Comparison of ENCODE assay signal across 8 cellular contexts in the genomic region with DNA sequence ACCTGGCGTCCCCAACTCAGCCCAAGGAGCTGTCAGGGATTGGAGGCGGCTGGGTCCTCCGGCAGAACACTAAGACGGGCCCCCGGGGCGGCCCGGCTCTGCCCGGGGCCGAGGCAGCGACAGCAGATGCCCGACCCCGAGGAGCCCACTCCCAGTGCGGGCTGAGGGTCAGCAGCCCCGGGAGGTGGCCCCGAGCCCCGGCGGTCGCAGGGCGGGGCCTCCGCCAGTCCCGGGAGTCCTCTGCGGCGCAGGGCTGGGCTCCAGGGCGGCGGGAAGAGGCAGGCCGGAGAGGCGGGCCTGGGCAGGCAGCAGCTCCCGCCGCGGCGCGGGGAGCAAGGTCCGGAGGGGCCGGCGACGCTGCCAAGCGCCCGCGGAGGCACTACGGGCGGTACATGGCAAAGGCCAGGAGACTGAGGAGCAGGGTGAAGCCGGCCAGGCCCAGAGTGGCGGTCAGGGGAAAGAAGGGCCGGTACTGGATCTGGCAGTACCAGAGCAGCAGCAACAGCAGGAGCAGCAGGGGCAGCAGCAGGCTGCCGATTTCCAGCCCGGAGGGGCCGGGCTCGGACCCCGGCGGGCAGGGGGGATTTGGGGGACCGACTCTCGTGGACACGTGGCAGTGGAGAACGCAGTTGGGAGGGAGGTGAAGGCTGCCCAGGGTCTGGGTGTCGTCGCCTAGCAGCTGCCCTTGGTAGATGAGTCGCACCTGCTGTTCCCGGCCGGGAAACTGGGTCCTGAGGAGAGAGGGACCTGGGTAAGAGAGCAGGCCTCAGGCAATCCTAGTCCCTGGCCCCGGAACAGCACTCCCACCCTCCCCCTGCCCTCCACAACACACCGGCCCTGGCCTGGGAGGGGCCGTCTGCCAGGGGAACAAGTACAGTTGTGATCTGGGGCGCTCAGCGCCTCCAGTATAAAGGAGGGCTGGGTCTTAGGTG. TPM values are rescaled to one million over a fixed set of nuclear protein-coding genes. Genes with fewer than 3 reads are reported as not detected.
A peak's percentile ranks its signal among the peaks of the same experiment; 100 is the strongest.
DNase-seq lines count a peak whose midpoint lies in the region; ATAC-seq and TF ChIP-seq lines count a peak whose summit lies in the region.

No MANE protein-coding gene starts in this region.

- peaks cover 33% of the 10 kb centered on the region for H4K20me1 ChIP-seq in DND-41 (ENCODE audit: insufficient read depth, low read length)

- H2AFZ ChIP-seq in DND-41 (ENCODE audit: low read depth, low read length) = peak overlapping the region; percentile 75

- peaks cover 49% of the 10 kb centered on the region for H3K79me2 ChIP-seq in DND-41 (ENCODE audit: insufficient read depth, low read length)

- H3K9ac ChIP-seq in DND-41 (ENCODE audit: low read depth, low read length) = peak overlapping the region; percentile 99

- WGBS in lung, 2 donors = 41 to 59% methylated on average over 57 to 64 of the region's 64 CpGs
- WGBS in urinary bladder = 18% methylated on average over 64 of the region's 64 CpGs

- TF ChIP-seq CTCF in DND-41 (IDR thresholded peaks at IDR 0.05; ENCODE audit: borderline replicate concordance, extremely low read depth, low read length, poor library complexity, severe bottlenecking) (no peak), cardiac fibroblast (IDR thresholded peaks at IDR 0.05; ENCODE audit: low read depth, low read length) (no peak), lung (IDR thresholded peaks at IDR 0.05; ENCODE audit: control extremely low read depth, extremely low read depth) (no peak)

- no peaks in the 10 kb centered on the region for H3K9me3 ChIP-seq in DND-41 (ENCODE audit: insufficient read depth, low read length, severe bottlenecking)
- H3K9me3 ChIP-seq in lung (ENCODE audit: control insufficient read depth in 2 of 2, insufficient read depth in 1 of 2, low read length in 1 of 2) = no peaks in the 10 kb centered on the region

- peak overlapping the region; percentile 97 for H3K4me2 ChIP-seq in DND-41 (ENCODE audit: insufficient read depth, low read length)

- H3K27ac ChIP-seq in DND-41 (ENCODE audit: low read length) (peak overlapping the region; percentile 84), lung (ENCODE audit: low read depth in 1 of 2, low read length in 1 of 2) (peak overlapping the region; percentile 86), urinary bladder (ENCODE audit: low read depth) (peak overlapping the region; percentile 86)

- peak overlapping the region; percentile 91 to 93; a peak in 3 of 4 replicates for H3K4me3 ChIP-seq in DND-41 (ENCODE audit: low read depth in 1 of 2, low read length in 2 of 2)
- H3K4me3 ChIP-seq in cardiac fibroblast (replicated peaks in 1 of 2; ENCODE audit: low read depth in 2 of 2, low read length in 2 of 2) = peak overlapping the region; percentile 35 to 76
- peak overlapping the region; percentile 27 for H3K4me3 ChIP-seq in lung
- peak overlapping the region; percentile 24 for H3K4me3 ChIP-seq in urinary bladder (ENCODE audit: low read depth, low read length)

- ATAC-seq in DND-41 (ENCODE audit: insufficient read depth, low read depth) (no peak), lung (ENCODE audit: insufficient read depth, low FRiP score) (no peak), GM18868 (IDR thresholded peaks at IDR 0.05; ENCODE audit: unreplicated experiment) (no peak)

- DNase-seq in DND-41 = no peak
- DNase-seq in LoVo (ENCODE audit: low spot score) = peak; percentile 34
- peak in 1 of 2 donors; percentile 34 for DNase-seq in cardiac fibroblast (ENCODE audit: low read depth in 2 of 2)
- DNase-seq in lung (ENCODE audit: low spot score) = no peak
- no peak for DNase-seq in NCI-H1694 treated with DMSO at 0.1 percent for 48 hours (lab: John Stamatoyannopoulos, UW)
- DNase-seq in activated CD4-positive, CD25-positive, alpha-beta regulatory T cell (lab: John Stamatoyannopoulos, UW) = no peak

- H3K4me1 ChIP-seq in DND-41 (ENCODE audit: insufficient read depth, low read length) = peaks cover 65% of the 10 kb centered on the region
- H3K4me1 ChIP-seq in lung (ENCODE audit: control insufficient read depth in 2 of 2, insufficient read depth in 2 of 2, low read length in 2 of 2) = peaks cover 14 to 38% of the 10 kb centered on the region in 2 donors
- no peaks in the 10 kb centered on the region for H3K4me1 ChIP-seq in urinary bladder (ENCODE audit: insufficient read depth)

- H3K36me3 ChIP-seq in DND-41 (ENCODE audit: insufficient read depth, low read length) (peaks cover 47% of the 10 kb centered on the region), lung (ENCODE audit: control insufficient read depth in 2 of 2, insufficient read depth in 2 of 2, low read length in 2 of 2) (peaks cover 0 to 5% of the 10 kb centered on the region in 2 donors), urinary bladder (ENCODE audit: insufficient read depth) (no peaks in the 10 kb centered on the region)

- peaks cover 14% of the 10 kb centered on the region for H3K27me3 ChIP-seq in DND-41 (ENCODE audit: insufficient read depth, low read length, poor library complexity)
- H3K27me3 ChIP-seq in lung (ENCODE audit: control insufficient read depth, insufficient read depth) = no peaks in the 10 kb centered on the region

RNA-seq across cellular contexts. Expression of gene FASTK, which starts 0.8 kb away (rescaled TPM):
- total RNA-seq in lung (10 to 100 TPM; 28.9 to 99.8 TPM), urinary bladder (42.4 TPM)
- polyA plus RNA-seq in lung (100 to 1,000 TPM in 1 of 2 donors, 10 to 100 TPM in 1; 80.0 to 108 TPM), urinary bladder (87.8 TPM)

RNA-seq across cellular contexts. Expression of gene TMUB1, which starts 1.9 kb away (rescaled TPM):
- total RNA-seq in lung (10 to 100 TPM; 32.8 to 49.6 TPM), urinary bladder (9.7 TPM)
- polyA plus RNA-seq in lung (100 to 1,000 TPM in 1 of 2 donors, 10 to 100 TPM in 1; 43.5 to 104 TPM), urinary bladder (51.9 TPM)

RNA-seq across cellular contexts. Expression of gene AGAP3, which starts 4.8 kb away (rescaled TPM):
- total RNA-seq in lung (100 to 1,000 TPM in 1 of 2 donors, 10 to 100 TPM in 1; 75.9 to 194 TPM), urinary bladder (25.5 TPM)
- polyA plus RNA-seq in lung (100 to 1,000 TPM in 1 of 2 donors, 10 to 100 TPM in 1; 81.8 to 138 TPM), urinary bladder (77.0 TPM)

RNA-seq across cellular contexts. Expression of gene SLC4A2, which starts 22.0 kb away (rescaled TPM):
- total RNA-seq in lung = 100 to 1,000 TPM in 1 of 2 donors, 10 to 100 TPM in 1; 66.3 to 173 TPM
- 100 to 1,000 TPM in 1 of 2 donors, 10 to 100 TPM in 1; 96.7 to 144 TPM for polyA plus RNA-seq in lung
- 30.6 TPM for total RNA-seq in urinary bladder
- polyA plus RNA-seq in urinary bladder = 107 TPM

RNA-seq across cellular contexts. Expression of gene CDK5, which starts 23.7 kb away (rescaled TPM):
- total RNA-seq in lung (10 to 100 TPM in 1 of 2 donors, 1 to 10 TPM in 1; 6.8 to 17.3 TPM), urinary bladder (6.7 TPM)
- polyA plus RNA-seq in lung (10 to 100 TPM in 1 of 2 donors, 1 to 10 TPM in 1; 6.9 to 11.5 TPM), urinary bladder (9.4 TPM)

Comparison
In these comparisons a context has a peak if more than half of its experiments do, and no peak if none do; other contexts are left out.
1. H3K4me3 ChIP-seq: peak in every context shown above with its lines; median percentile 92 in DND-41; 56 in cardiac fibroblast; 27 in lung; 24 in urinary bladder.